ENCODE assay signal across 17 cellular contexts in the genomic region with DNA sequence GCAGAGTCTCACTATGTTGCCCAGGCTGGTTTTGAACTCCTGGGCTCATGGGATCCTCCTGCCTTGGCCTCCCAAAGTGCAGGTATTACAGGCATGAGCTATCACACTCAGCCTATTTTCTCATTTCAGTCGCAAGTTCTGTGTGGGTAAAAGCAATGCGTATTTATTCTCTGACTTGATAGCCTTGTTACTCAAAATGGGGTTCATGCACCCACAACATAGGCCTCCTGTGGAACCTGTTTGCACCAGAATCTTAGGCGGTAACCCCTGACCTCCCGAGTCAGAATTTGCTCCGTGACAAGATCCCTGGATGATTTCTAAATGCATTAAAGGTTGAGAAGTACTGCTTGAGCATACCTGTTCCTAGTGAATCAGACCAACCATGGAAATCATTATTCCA. TPM values are rescaled to one million over a fixed set of nuclear protein-coding genes. Genes with fewer than 3 reads are reported as not detected.
DNase-seq lines count a peak whose midpoint lies in the region; ATAC-seq and TF ChIP-seq lines count a peak whose summit lies in the region.
"Had no signal": no experiment of that assay in that cellular context is flagged by ENCODE, and none has a peak within 500 bp of the region (broad histone marks: within the 10 kb centered on the region; RNA-seq: fewer than 3 reads in every experiment).

No MANE protein-coding gene starts in this region.

- peak overlapping the region; percentile 58 for H3K27ac ChIP-seq in CD4-positive, alpha-beta memory T cell (ENCODE audit: low read depth, low read length)
- H3K27ac ChIP-seq: GM23248 had no signal

- H3K9me3 ChIP-seq in CD4-positive, alpha-beta memory T cell (ENCODE audit: control insufficient read depth in 1 of 2, low read length in 2 of 2), result no peaks in the 10 kb centered on the region

- no peak overlapping the region for H3K4me3 ChIP-seq in CD4-positive, alpha-beta memory T cell (ENCODE audit: low read length in 2 of 2)
- H3K4me3 ChIP-seq: GM23248 had no signal

- DNase-seq in activated CD8-positive, alpha-beta memory T cell treated with anti-CD3 and anti-CD28 coated beads for 24 hours, result peak; percentile 56
- no peak for DNase-seq in activated CD8-positive, alpha-beta memory T cell treated with anti-CD3 and anti-CD28 coated beads, Interleukin-2, amount 50 U/mL, for 4 hours
- DNase-seq in CD4-positive, alpha-beta memory T cell, result no peak
- DNase-seq in activated naive CD4-positive, alpha-beta T cell treated with anti-CD3 and anti-CD28 coated beads, Interleukin-2, amount 50 U/mL, for 72 hours (ENCODE audit: low spot score in 2 of 2), result peak; percentile 20 to 49
- no peak for DNase-seq in natural killer cell
- DNase-seq in central memory CD4-positive, alpha-beta T cell, result no peak
- DNase-seq in activated CD4-positive, CD25-positive, alpha-beta regulatory T cell (lab: John Stamatoyannopoulos, UW), result no peak
- DNase-seq: GM23248, kidney, MM.1S, NCI-H2081 treated with DMSO at 0.1 percent for 48 hours, posterior cingulate gyrus had no signal

- intact Hi-C loops in CD4-positive, alpha-beta memory T cell (cut with micrococcal nuclease), result no loop called here
- intact Hi-C loops in natural killer cell (cut with micrococcal nuclease), result no loop called here

- CTCF ChIA-PET in CD4-positive, alpha-beta memory T cell (lab: Charles Lee; ENCODE audit: partially characterized antibody), result interaction anchor here (2.0 to 8.7 kb wide), 3 partner anchors 17 to 40 kb away, joined by 19 to 106 read pairs (median 54); no protein-coding TSS in a partner anchor

- no peak for ATAC-seq in activated naive CD4-positive, alpha-beta T cell treated with anti-CD3 and anti-CD28 coated beads, Interleukin-2, amount 50 U/mL, for 72 hours
- ATAC-seq in natural killer cell (no peak), HG03457 (IDR thresholded peaks at IDR 0.05; ENCODE audit: unreplicated experiment) (no peak)

- H3K27me3 ChIP-seq in CD4-positive, alpha-beta memory T cell (ENCODE audit: insufficient read depth, low read length), result no peaks in the 10 kb centered on the region

- peaks cover 8 to 38% of the 10 kb centered on the region in 2 donors for H3K36me3 Mint-ChIP-seq in CD4-positive, alpha-beta memory T cell
- H3K36me3 Mint-ChIP-seq in activated naive CD4-positive, alpha-beta T cell treated with anti-CD3 and anti-CD28 coated beads, Interleukin-2, amount 50 U/mL, for 72 hours, result peaks cover 74 to 82% of the 10 kb centered on the region in 2 donors
- H3K36me3 Mint-ChIP-seq in natural killer cell, result no peaks in the 10 kb centered on the region

- peaks cover 64 to 93% (median 83%) of the 10 kb centered on the region in 4 donors for H3K4me1 Mint-ChIP-seq in CD4-positive, alpha-beta memory T cell
- H3K4me1 Mint-ChIP-seq in natural killer cell, result peaks cover 48 to 60% of the 10 kb centered on the region in 2 donors

- no peaks in the 10 kb centered on the region for H3K9me3 Mint-ChIP-seq in CD4-positive, alpha-beta memory T cell
- H3K9me3 Mint-ChIP-seq in activated naive CD4-positive, alpha-beta T cell treated with anti-CD3 and anti-CD28 coated beads, Interleukin-2, amount 50 U/mL, for 72 hours, result no peaks in the 10 kb centered on the region
- H3K9me3 Mint-ChIP-seq in natural killer cell, result no peaks in the 10 kb centered on the region

- H3K4me3 Mint-ChIP-seq in CD4-positive, alpha-beta memory T cell, result peak overlapping the region in 7 of 8 donors; percentile 1 to 85 (median 57)
- H3K4me3 Mint-ChIP-seq in natural killer cell, result peak overlapping the region; percentile 32

- peak overlapping the region; percentile 81 to 99 (median 93) for H3K27ac Mint-ChIP-seq in CD4-positive, alpha-beta memory T cell
- H3K27ac Mint-ChIP-seq in activated naive CD4-positive, alpha-beta T cell treated with anti-CD3 and anti-CD28 coated beads, Interleukin-2, amount 50 U/mL, for 72 hours, result peak overlapping the region; percentile 98 to 99
- H3K27ac Mint-ChIP-seq in natural killer cell, result peak overlapping the region in 1 of 2 donors; percentile 52

- POLR2A ChIA-PET in CD4-positive, alpha-beta memory T cell (lab: Charles Lee; ENCODE audit: partially characterized antibody), result interaction anchor here (0.7 to 10.0 kb wide), 5 partner anchors 8 to 35 kb away, joined by 3 to 169 read pairs (median 4); a partner anchor contains a TSS

- no peaks in the 10 kb centered on the region for H3K27me3 Mint-ChIP-seq in CD4-positive, alpha-beta memory T cell
- peaks cover 0 to 6% of the 10 kb centered on the region in 2 donors for H3K27me3 Mint-ChIP-seq in natural killer cell (ENCODE audit: low read depth in 2 of 2)

- no peak for TF ChIP-seq CTCF in natural killer cell (IDR thresholded peaks at IDR 0.05)

- no peaks in the 10 kb centered on the region for H3K36me3 ChIP-seq in CD4-positive, alpha-beta memory T cell (ENCODE audit: insufficient read depth, low read length)

- H3K4me1 ChIP-seq in CD4-positive, alpha-beta memory T cell (ENCODE audit: insufficient read depth, low read length), result peaks cover 86% of the 10 kb centered on the region

RNA-seq across cellular contexts. Expression of a gene that starts 7.3 kb away (rescaled TPM):
- total RNA-seq in CD4-positive, alpha-beta memory T cell, result 10 to 100 TPM; 15.1 to 17.1 TPM
- polyA plus RNA-seq in CD4-positive, alpha-beta memory T cell, result 10 to 100 TPM; 23.7 to 29.9 TPM
- total RNA-seq in activated naive CD4-positive, alpha-beta T cell treated with anti-CD3 and anti-CD28 coated beads, Interleukin-2, amount 50 U/mL, for 72 hours, result 100 to 1,000 TPM; 531 to 706 TPM
- total RNA-seq in natural killer cell, result 10 to 100 TPM in 1 of 3 donors, 1 to 10 TPM in 2; 3.4 to 11.2 (median 3.7) TPM
- total RNA-seq: A673, GM23248, HT1080, RPMI7951, temporal lobe had no signal
- polyA plus RNA-seq: GM23248 had no signal

RNA-seq across cellular contexts. Expression of a gene that starts 34.0 kb away (rescaled TPM):
- total RNA-seq in CD4-positive, alpha-beta memory T cell, result 100 to 1,000 TPM; 117 to 125 TPM
- polyA plus RNA-seq in CD4-positive, alpha-beta memory T cell, result 100 to 1,000 TPM in 1 of 2 donors, 10 to 100 TPM in 1; 46.3 to 104 TPM
- total RNA-seq in activated naive CD4-positive, alpha-beta T cell treated with anti-CD3 and anti-CD28 coated beads, Interleukin-2, amount 50 U/mL, for 72 hours, result 100 to 1,000 TPM; 141 to 227 TPM
- total RNA-seq in natural killer cell, result 100 to 1,000 TPM; 120 to 147 (median 147) TPM

Comparison
In these comparisons a context has a peak if more than half of its experiments do, and no peak if none do; other contexts are left out.
1. DNase-seq: peak in activated CD8-positive, alpha-beta memory T cell treated with anti-CD3 and anti-CD28 coated beads for 24 hours (single experiment) and activated naive CD4-positive, alpha-beta T cell treated with anti-CD3 and anti-CD28 coated beads, Interleukin-2, amount 50 U/mL, for 72 hours (2 of 2); none in activated CD8-positive, alpha-beta memory T cell treated with anti-CD3 and anti-CD28 coated beads, Interleukin-2, amount 50 U/mL, for 4 hours (single experiment), CD4-positive, alpha-beta memory T cell (0 of 5), natural killer cell (single experiment), central memory CD4-positive, alpha-beta T cell (single experiment) and activated CD4-positive, CD25-positive, alpha-beta regulatory T cell (0 of 4).
2. RNA of a gene that starts 7.3 kb away (total RNA-seq): 531 to 706 TPM in activated naive CD4-positive, alpha-beta T cell treated with anti-CD3 and anti-CD28 coated beads, Interleukin-2, amount 50 U/mL, for 72 hours; 15.1 to 17.1 TPM in CD4-positive, alpha-beta memory T cell and 3.4 to 11.2 TPM in natural killer cell; every median in the first group is over 10 times any median in the second.